In the genomic region with DNA sequence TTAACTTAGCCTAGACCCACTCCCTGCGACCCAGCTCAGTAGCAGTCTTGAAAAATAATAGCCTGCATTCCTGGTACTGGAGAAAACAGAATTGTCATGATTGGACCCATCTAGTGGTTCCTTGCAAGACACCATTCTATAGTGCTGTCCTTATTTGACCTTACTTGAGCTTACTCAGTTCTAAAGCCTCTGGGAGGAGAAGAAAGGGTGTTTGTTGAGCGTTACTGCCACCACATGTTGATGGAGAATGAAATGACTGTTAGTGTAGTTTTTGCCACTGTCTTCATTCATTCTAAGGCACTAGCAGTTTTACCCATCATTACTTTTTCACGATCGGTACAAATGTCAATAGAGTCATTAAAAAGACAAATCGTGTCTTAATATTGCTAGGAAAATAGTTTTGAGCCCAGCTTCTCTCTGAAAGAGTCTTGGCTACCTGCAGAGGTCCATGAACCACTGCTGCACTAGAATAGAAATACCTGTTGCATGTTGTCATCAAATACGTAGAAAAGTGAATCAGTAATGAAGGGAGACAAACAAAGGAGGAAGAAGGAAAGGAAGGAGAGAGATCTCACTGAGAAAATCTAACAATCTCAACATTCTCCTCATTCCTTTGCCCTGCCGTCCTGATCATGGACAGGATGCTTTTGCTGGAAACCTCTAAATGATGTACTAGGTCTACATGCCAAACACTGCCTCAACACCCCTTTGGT, we compare ENCODE assay signal across 1 cellular context.
TF ChIP-seq lines count a peak whose summit lies in the region.

No MANE protein-coding gene starts in this region.

TF ChIP-seq in SK-N-SH, 30 proteins besides CTCF, POLR2A, EP300 and RAD21 (continued from another document):
- no peak for TF ChIP-seq PBX3 (IDR thresholded peaks at IDR 0.05)
- no peak for TF ChIP-seq MAX (IDR thresholded peaks at IDR 0.05; ENCODE audit: low read depth)
TF ChIP-seq in SK-N-SH: peak in this region for 0.
